In the genomic region with DNA sequence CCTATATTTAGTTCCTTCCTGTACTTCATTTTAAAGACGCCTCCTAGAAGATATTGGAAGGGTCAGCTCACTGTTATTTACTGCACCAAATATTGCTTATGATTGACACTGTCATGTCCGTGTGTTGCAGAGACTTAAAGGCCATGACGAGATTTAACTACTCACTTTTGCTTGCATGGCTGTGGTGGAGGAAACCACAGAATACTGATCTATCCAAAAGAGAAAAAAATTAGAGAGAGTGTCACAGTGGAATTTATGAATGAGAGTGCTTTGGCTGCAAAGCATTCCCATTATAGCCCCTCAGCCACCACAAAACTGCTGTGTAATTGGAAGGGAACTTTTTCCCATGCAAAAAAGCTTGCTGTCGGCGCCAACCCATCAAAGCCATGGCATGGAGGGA, we compare ENCODE assay signal across 21 cellular contexts. TPM values are rescaled to one million over a fixed set of nuclear protein-coding genes. Genes with fewer than 3 reads are reported as not detected.
A peak's percentile ranks its signal among the peaks of the same experiment; 100 is the strongest.
DNase-seq lines count a peak whose midpoint lies in the region; ATAC-seq, FAIRE-seq and TF ChIP-seq lines count a peak whose summit lies in the region.
"Had no signal": no experiment of that assay in that cellular context is flagged by ENCODE, and none has a peak within 500 bp of the region (broad histone marks: within the 10 kb centered on the region; RNA-seq: fewer than 3 reads in every experiment).

No MANE protein-coding gene starts in this region.

- H3K27ac ChIP-seq in astrocyte (ENCODE audit: low read depth, low read length) (no peak overlapping the region), trophoblast cell (ENCODE audit: low read depth, low read length) (no peak overlapping the region)
- H3K27ac ChIP-seq: epithelial cell of prostate, left ventricle myocardium inferior, pancreas, SJCRH30 had no signal

- no peak overlapping the region for H2AK5ac ChIP-seq in trophoblast cell (ENCODE audit: low read length)

- H4K20me1 ChIP-seq in astrocyte (ENCODE audit: insufficient read depth, low read length) = no peaks in the 10 kb centered on the region

- H3K4me2 ChIP-seq in astrocyte (ENCODE audit: low read length) = no peak overlapping the region
- H3K4me2 ChIP-seq in trophoblast cell (ENCODE audit: low read length) = no peak overlapping the region

- peaks cover 19% of the 10 kb centered on the region for H3K4me1 ChIP-seq in astrocyte (ENCODE audit: insufficient read depth, low read length)
- no peaks in the 10 kb centered on the region for H3K4me1 ChIP-seq in trophoblast cell (ENCODE audit: control insufficient read depth in 1 of 2, insufficient read depth in 2 of 2, low read length in 2 of 2)
- H3K4me1 ChIP-seq: pancreas, SJCRH30 had no signal

- H2BK120ac ChIP-seq in trophoblast cell (ENCODE audit: insufficient read depth, low read length, poor library complexity) = no peak overlapping the region

- H2BK12ac ChIP-seq in trophoblast cell (ENCODE audit: low read length) = no peak overlapping the region

- no peak overlapping the region for H3K23ac ChIP-seq in trophoblast cell (ENCODE audit: low read length)

- H2AFZ ChIP-seq in astrocyte (ENCODE audit: low read depth, low read length) = no peak overlapping the region
- no peak overlapping the region for H2AFZ ChIP-seq in trophoblast cell (ENCODE audit: insufficient read depth, low read length, poor library complexity)

- no peak overlapping the region for H2BK5ac ChIP-seq in trophoblast cell (ENCODE audit: low read depth, low read length, poor library complexity)

- no peak overlapping the region for H4K8ac ChIP-seq in trophoblast cell (ENCODE audit: low read depth, low read length)

- H3K79me1 ChIP-seq in trophoblast cell (ENCODE audit: low read length) = no peaks in the 10 kb centered on the region

- peak overlapping the region; percentile 45 for H3K4me3 Mint-ChIP-seq in astrocyte (ENCODE audit: unreplicated experiment)
- no peak overlapping the region for H3K4me3 Mint-ChIP-seq in stimulated activated naive B cell treated with anti-CD40 and anti-IgM and Interleukin-4, amounts not matched to agents 10 μg/mL and 1 μg/mL and 100 μg/mL, for 72 hours
- H3K4me3 Mint-ChIP-seq: T-helper 2 cell treated with Interferon-gamma antibody and Interleukin-4, amounts not matched to agents 5 μg/mL and 100 μg/mL, for 36 hours had no signal

- peak; percentile 73 for FAIRE-seq in GM18507 (lab: Jason Lieb, UNC)
- peak; percentile 34 for FAIRE-seq in astrocyte (lab: Jason Lieb, UNC)
- FAIRE-seq: pancreas had no signal

- peaks cover 2% of the 10 kb centered on the region for H3K9me3 Mint-ChIP-seq in astrocyte (ENCODE audit: unreplicated experiment)
- H3K9me3 Mint-ChIP-seq in stimulated activated naive B cell treated with anti-CD40 and anti-IgM and Interleukin-4, amounts not matched to agents 10 μg/mL and 1 μg/mL and 100 μg/mL, for 72 hours = no peaks in the 10 kb centered on the region
- H3K9me3 Mint-ChIP-seq: T-helper 2 cell treated with Interferon-gamma antibody and Interleukin-4, amounts not matched to agents 5 μg/mL and 100 μg/mL, for 36 hours had no signal

- H3K4me1 Mint-ChIP-seq in astrocyte (ENCODE audit: low read depth, unreplicated experiment) = peaks cover 27% of the 10 kb centered on the region
- H3K4me1 Mint-ChIP-seq in stimulated activated naive B cell treated with anti-CD40 and anti-IgM and Interleukin-4, amounts not matched to agents 10 μg/mL and 1 μg/mL and 100 μg/mL, for 72 hours = peaks cover 46 to 67% of the 10 kb centered on the region in 2 donors

- no peak overlapping the region for H3K18ac ChIP-seq in trophoblast cell (ENCODE audit: low read length)

- H3K4me3 ChIP-seq in astrocyte (ENCODE audit: insufficient read depth, low read depth, low read length) (no peak overlapping the region), trophoblast cell (ENCODE audit: low read depth, low read length) (no peak overlapping the region)
- H3K4me3 ChIP-seq: coronary artery, left ventricle myocardium inferior, pancreas, SJCRH30 had no signal

- no peaks in the 10 kb centered on the region for H3K36me3 Mint-ChIP-seq in astrocyte (ENCODE audit: low read depth, unreplicated experiment)
- peaks cover 8 to 25% of the 10 kb centered on the region in 2 donors for H3K36me3 Mint-ChIP-seq in stimulated activated naive B cell treated with anti-CD40 and anti-IgM and Interleukin-4, amounts not matched to agents 10 μg/mL and 1 μg/mL and 100 μg/mL, for 72 hours

- peaks cover 3% of the 10 kb centered on the region for H3K27me3 Mint-ChIP-seq in astrocyte (ENCODE audit: low read depth, unreplicated experiment)
- H3K27me3 Mint-ChIP-seq in stimulated activated naive B cell treated with anti-CD40 and anti-IgM and Interleukin-4, amounts not matched to agents 10 μg/mL and 1 μg/mL and 100 μg/mL, for 72 hours = no peaks in the 10 kb centered on the region

- H3K9ac ChIP-seq in astrocyte (ENCODE audit: low read length) (peak overlapping the region; percentile 8), trophoblast cell (ENCODE audit: low read length) (no peak overlapping the region)

- H3K27ac Mint-ChIP-seq in astrocyte (ENCODE audit: unreplicated experiment) = peak overlapping the region; percentile 93
- peak overlapping the region; percentile 80 for H3K27ac Mint-ChIP-seq in stimulated activated naive B cell treated with anti-CD40 and anti-IgM and Interleukin-4, amounts not matched to agents 10 μg/mL and 1 μg/mL and 100 μg/mL, for 72 hours
- H3K27ac Mint-ChIP-seq: T-helper 2 cell treated with Interferon-gamma antibody and Interleukin-4, amounts not matched to agents 5 μg/mL and 100 μg/mL, for 36 hours had no signal

- no peaks in the 10 kb centered on the region for H3K36me3 ChIP-seq in astrocyte (ENCODE audit: insufficient read depth, low read length)
- H3K36me3 ChIP-seq in trophoblast cell (ENCODE audit: control insufficient read depth in 1 of 2, insufficient read depth in 2 of 2, low read length in 2 of 2) = no peaks in the 10 kb centered on the region
- H3K36me3 ChIP-seq: left ventricle myocardium inferior, pancreas, SJCRH30 had no signal

- H3K79me2 ChIP-seq in astrocyte (ENCODE audit: insufficient read depth, low read length) (no peaks in the 10 kb centered on the region), trophoblast cell (ENCODE audit: control insufficient read depth, insufficient read depth, low read length, poor library complexity) (no peaks in the 10 kb centered on the region)

- no peak overlapping the region for H4K91ac ChIP-seq in trophoblast cell (ENCODE audit: low read depth, low read length)

- TF ChIP-seq CTCF in astrocyte (IDR thresholded peaks at IDR 0.05; ENCODE audit: insufficient read depth, low read depth, low read length) = no peak

- WGBS in trophoblast cell (ENCODE audit: extremely low coverage, insufficient coverage, insufficient read length) = no CpG with 5 or more reads among the region's 5 CpGs

- ATAC-seq in stimulated activated naive B cell treated with anti-CD40 and anti-IgM and Interleukin-4, amounts not matched to agents 10 μg/mL and 1 μg/mL and 100 μg/mL, for 72 hours (replicated peaks) = peak; percentile 44 to 55
- ATAC-seq: pancreas had no signal

- H4K12ac ChIP-seq in trophoblast cell (ENCODE audit: low read depth, low read length) = no peak overlapping the region

- no peak overlapping the region for H3K4ac ChIP-seq in trophoblast cell (ENCODE audit: low read depth, low read length)

- H3K27me3 ChIP-seq in astrocyte (ENCODE audit: insufficient read depth, low read length) = no peaks in the 10 kb centered on the region
- no peaks in the 10 kb centered on the region for H3K27me3 ChIP-seq in trophoblast cell (ENCODE audit: insufficient read depth, low read length)
- H3K27me3 ChIP-seq: pancreas, SJCRH30 had no signal

- H3K9me3 ChIP-seq in astrocyte (ENCODE audit: insufficient read depth, low read depth, low read length) (no peaks in the 10 kb centered on the region), trophoblast cell (ENCODE audit: insufficient read depth, low read depth, low read length) (no peaks in the 10 kb centered on the region)
- H3K9me3 ChIP-seq: left ventricle myocardium inferior, pancreas, SJCRH30 had no signal

- H3K14ac ChIP-seq in trophoblast cell (ENCODE audit: low read length) = no peak overlapping the region

- DNase-seq in GM18507 (ENCODE audit: extremely low spot score, insufficient read length, low read depth) = no peak
- DNase-seq in HT1080 (ENCODE audit: low read depth) = peak; percentile 37
- peak; percentile 82 for DNase-seq in astrocyte (ENCODE audit: low read depth)
- no peak for DNase-seq in stimulated activated naive B cell treated with anti-CD40 and anti-IgM and Interleukin-4, amounts not matched to agents 10 μg/mL and 1 μg/mL and 100 μg/mL, for 72 hours
- no peak for DNase-seq in C1 segment of cervical spinal cord (lab: John Stamatoyannopoulos, UW)
- DNase-seq in 8988T = no peak
- DNase-seq in trophoblast cell = no peak
- DNase-seq: activated CD4-positive, alpha-beta T cell treated with anti-CD3 and anti-CD28 coated beads for 1 hour; activated effector memory CD4-positive, alpha-beta T cell treated with Interleukin-2 at 50 U/mL for 16 hours; DMS53; GOT3; KBM-7; left ventricle myocardium inferior; NCI-H345; pancreas; SJCRH30; stimulated activated CD4-positive, alpha-beta T cell treated with anti-CD3 and anti-CD28 coated beads, Interleukin-4, amount 100 ng/mL, for 24 hours; stimulated activated CD8-positive, alpha-beta memory T cell treated with anti-CD3 and anti-CD28 coated beads, Interleukin-4, amount 100 ng/mL, for 48 hours had no signal

RNA-seq across cellular contexts. Expression of gene EBF1, which starts 58.0 kb away (rescaled TPM):
- total RNA-seq in HT1080 (2014; rRNA removed; shearing (Covaris generic)) = 0.53 and 1.1 TPM in 2 replicates
- 0.12 and 0.31 TPM in 2 replicates for polyA plus RNA-seq in HT1080 (2015; cell fraction: cytosol; rRNA removed)
- 0.43 and 1.0 TPM in 2 replicates for polyA plus RNA-seq in HT1080 (2015; cell fraction: nucleus; rRNA removed)
- total RNA-seq in astrocyte = 2.0 and 2.5 TPM in 2 replicates
- not detected in 2 replicates for polyA plus RNA-seq in trophoblast cell (2013)

Comparison
In these comparisons a context has a peak if more than half of its experiments do, and no peak if none do; other contexts are left out.
1. DNase-seq: peak in HT1080 (single experiment) and astrocyte (single experiment); none in GM18507 (single experiment), stimulated activated naive B cell treated with anti-CD40 and anti-IgM and Interleukin-4, amounts not matched to agents 10 μg/mL and 1 μg/mL and 100 μg/mL, for 72 hours (single experiment), C1 segment of cervical spinal cord (0 of 14), 8988T (single experiment) and trophoblast cell (0 of 2).